9 cellular contexts compared by ENCODE assay signal in the genomic region with DNA sequence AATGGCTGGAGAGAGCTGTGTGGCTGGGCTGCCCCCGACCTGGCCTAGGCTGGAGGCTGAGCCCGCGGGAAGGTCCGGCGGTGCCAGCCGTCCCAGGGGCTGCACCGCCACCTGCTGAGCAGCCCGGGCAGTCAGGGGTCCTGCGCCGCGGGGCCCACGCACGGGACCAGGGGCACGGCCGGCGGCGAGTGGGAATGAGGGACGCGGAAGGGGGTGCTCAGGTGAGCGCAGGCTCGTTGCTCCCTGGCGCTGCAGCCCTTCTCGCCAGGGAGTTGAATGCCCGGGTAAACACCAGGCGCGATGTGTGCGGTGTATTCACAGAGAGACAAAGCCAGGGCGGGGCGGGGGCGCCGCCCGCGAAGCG. TPM values are rescaled to one million over a fixed set of nuclear protein-coding genes. Genes with fewer than 3 reads are reported as not detected.
DNase-seq lines count a peak whose midpoint lies in the region; ATAC-seq and TF ChIP-seq lines count a peak whose summit lies in the region.
"Had no signal": no experiment of that assay in that cellular context is flagged by ENCODE, and none has a peak within 500 bp of the region (broad histone marks: within the 10 kb centered on the region; RNA-seq: fewer than 3 reads in every experiment).

No MANE protein-coding gene starts in this region.

- peaks cover 12% of the 10 kb centered on the region for H3K4me1 ChIP-seq in testis

- POLR2A ChIA-PET in activated CD4-positive, alpha-beta T cell treated with anti-CD3 and anti-CD28 coated beads for 36 hours (lab: Charles Lee), result no interaction called here
- POLR2A ChIA-PET in activated CD4-positive, alpha-beta memory T cell treated with anti-CD3 and anti-CD28 coated beads, Interleukin-2, amount 10 ng/mL, durations not matched to agents 7 days and 5 days (lab: Charles Lee), result no interaction called here

- H3K27me3 ChIP-seq in testis, result no peaks in the 10 kb centered on the region

- no peaks in the 10 kb centered on the region for H3K9me3 Mint-ChIP-seq in activated CD4-positive, alpha-beta T cell treated with anti-CD3 and anti-CD28 coated beads for 36 hours (ENCODE audit: low read depth)
- H3K9me3 Mint-ChIP-seq in activated CD4-positive, alpha-beta memory T cell treated with anti-CD3 and anti-CD28 coated beads, Interleukin-2, amount 10 ng/mL, durations not matched to agents 7 days and 5 days, result no peaks in the 10 kb centered on the region

- no peaks in the 10 kb centered on the region for H3K9me3 ChIP-seq in testis

- TF ChIP-seq CTCF in testis (IDR thresholded peaks at IDR 0.05) (no peak), omental fat pad (IDR thresholded peaks at IDR 0.05) (no peak)

- peak overlapping the region; percentile 52 for H3K4me3 Mint-ChIP-seq in activated CD4-positive, alpha-beta T cell treated with anti-CD3 and anti-CD28 coated beads for 36 hours
- peak overlapping the region; percentile 67 for H3K4me3 Mint-ChIP-seq in activated CD4-positive, alpha-beta memory T cell treated with anti-CD3 and anti-CD28 coated beads, Interleukin-2, amount 10 ng/mL, durations not matched to agents 7 days and 5 days

- H3K27me3 Mint-ChIP-seq in activated CD4-positive, alpha-beta T cell treated with anti-CD3 and anti-CD28 coated beads for 36 hours, result peaks cover 29% of the 10 kb centered on the region
- H3K27me3 Mint-ChIP-seq in activated CD4-positive, alpha-beta memory T cell treated with anti-CD3 and anti-CD28 coated beads, Interleukin-2, amount 10 ng/mL, durations not matched to agents 7 days and 5 days, result peaks cover 42% of the 10 kb centered on the region

- no peak for TF ChIP-seq POLR2A in testis (IDR thresholded peaks at IDR 0.05)

- DNase-seq in activated CD4-positive, alpha-beta T cell treated with anti-CD3 and anti-CD28 coated beads for 36 hours, result no peak
- no peak for DNase-seq in activated CD4-positive, alpha-beta T cell treated with anti-CD3 and anti-CD28 coated beads for 1 hour
- DNase-seq in activated CD4-positive, alpha-beta memory T cell treated with anti-CD3 and anti-CD28 coated beads, Interleukin-2, amount 10 ng/mL, durations not matched to agents 7 days and 5 days, result no peak
- DNase-seq in iPS-NIHi11 (ENCODE audit: low spot score) (peak; percentile 68), testis (no peak), GF-D8 (lab: John Stamatoyannopoulos, UW) (no peak), omental fat pad (ENCODE audit: low spot score) (no peak)

- H3K4me3 ChIP-seq in testis, result peak overlapping the region; percentile 35 to 50

- CTCF ChIA-PET in activated CD4-positive, alpha-beta T cell treated with anti-CD3 and anti-CD28 coated beads for 36 hours (lab: Charles Lee), result no interaction called here
- CTCF ChIA-PET in activated CD4-positive, alpha-beta memory T cell treated with anti-CD3 and anti-CD28 coated beads, Interleukin-2, amount 10 ng/mL, durations not matched to agents 7 days and 5 days (lab: Charles Lee), result no interaction called here

- no peaks in the 10 kb centered on the region for H3K36me3 ChIP-seq in testis (ENCODE audit: low read depth, missing control alignments)

- intact Hi-C loops in activated CD4-positive, alpha-beta T cell treated with anti-CD3 and anti-CD28 coated beads for 36 hours (cut with DNase I, micrococcal nuclease), result loop anchor here in 1 of 2 experiments (1.0 to 10.0 kb wide), 6 partner anchors 33 to 600 kb away; a partner anchor contains a TSS
- intact Hi-C loops in testis (cut with DNase I; ENCODE audit: low total_unique reads), result no loop called here

- no peak overlapping the region for H3K27ac ChIP-seq in testis

- H3K4me1 Mint-ChIP-seq in activated CD4-positive, alpha-beta T cell treated with anti-CD3 and anti-CD28 coated beads for 36 hours, result peaks cover 8% of the 10 kb centered on the region
- peaks cover 10% of the 10 kb centered on the region for H3K4me1 Mint-ChIP-seq in activated CD4-positive, alpha-beta memory T cell treated with anti-CD3 and anti-CD28 coated beads, Interleukin-2, amount 10 ng/mL, durations not matched to agents 7 days and 5 days

- no peaks in the 10 kb centered on the region for H3K36me3 Mint-ChIP-seq in activated CD4-positive, alpha-beta T cell treated with anti-CD3 and anti-CD28 coated beads for 36 hours (ENCODE audit: low read depth)
- H3K36me3 Mint-ChIP-seq in activated CD4-positive, alpha-beta memory T cell treated with anti-CD3 and anti-CD28 coated beads, Interleukin-2, amount 10 ng/mL, durations not matched to agents 7 days and 5 days (ENCODE audit: low read depth), result no peaks in the 10 kb centered on the region

- no peak overlapping the region for H3K27ac Mint-ChIP-seq in activated CD4-positive, alpha-beta T cell treated with anti-CD3 and anti-CD28 coated beads for 36 hours
- H3K27ac Mint-ChIP-seq in activated CD4-positive, alpha-beta memory T cell treated with anti-CD3 and anti-CD28 coated beads, Interleukin-2, amount 10 ng/mL, durations not matched to agents 7 days and 5 days, result no peak overlapping the region

- ATAC-seq in activated CD4-positive, alpha-beta T cell treated with anti-CD3 and anti-CD28 coated beads for 36 hours, result peak; percentile 17
- ATAC-seq in HG02885 (IDR thresholded peaks at IDR 0.05; ENCODE audit: poor library complexity, unreplicated experiment) (peak; percentile 27), omental fat pad (ENCODE audit: low FRiP score) (no peak)

- WGBS in testis, 2 donors, result 8% methylated on average over 21 of the region's 34 CpGs; no CpG with 5 or more reads in 1 of the 2 donors

RNA-seq across cellular contexts. Expression of a gene that starts 0.7 kb away (rescaled TPM):
- under 1 TPM; 0.25 to 0.46 TPM for total RNA-seq in activated CD4-positive, alpha-beta T cell treated with anti-CD3 and anti-CD28 coated beads for 36 hours
- under 1 TPM in 1 of 2 experiments, not detected in 1; 0.15 TPM for total RNA-seq in activated CD4-positive, alpha-beta memory T cell treated with anti-CD3 and anti-CD28 coated beads, Interleukin-2, amount 10 ng/mL, durations not matched to agents 7 days and 5 days
- total RNA-seq in testis (1 to 10 TPM; 6.9 to 8.3 TPM), omental fat pad (10 to 100 TPM; 18.3 to 46.2 (median 33.8) TPM)
- polyA plus RNA-seq in testis (ENCODE audit: insufficient read depth, low read depth, low replicate concordance), result 7.5 TPM

RNA-seq across cellular contexts. Expression of a gene that starts 37.0 kb away (rescaled TPM):
- under 1 TPM in 1 of 2 experiments, not detected in 1; 0.14 TPM for total RNA-seq in activated CD4-positive, alpha-beta T cell treated with anti-CD3 and anti-CD28 coated beads for 36 hours
- total RNA-seq in activated CD4-positive, alpha-beta memory T cell treated with anti-CD3 and anti-CD28 coated beads, Interleukin-2, amount 10 ng/mL, durations not matched to agents 7 days and 5 days, result not detected
- total RNA-seq in testis (1 to 10 TPM in 1 of 2 donors, under 1 TPM in 1; 0.93 to 1.2 TPM), omental fat pad (1 to 10 TPM in 1 of 4 donors, not detected in 3; 1.3 TPM)
- polyA plus RNA-seq in testis (ENCODE audit: insufficient read depth, low read depth, low replicate concordance), result 2.3 TPM
- total RNA-seq: temporal lobe had no signal

RNA-seq across cellular contexts. Expression of a gene that starts 50.6 kb away (rescaled TPM):
- under 1 TPM in 1 of 2 experiments, not detected in 1; 0.12 TPM for total RNA-seq in activated CD4-positive, alpha-beta T cell treated with anti-CD3 and anti-CD28 coated beads for 36 hours
- total RNA-seq in activated CD4-positive, alpha-beta memory T cell treated with anti-CD3 and anti-CD28 coated beads, Interleukin-2, amount 10 ng/mL, durations not matched to agents 7 days and 5 days, result not detected
- total RNA-seq in testis, result 1 to 10 TPM; 4.3 to 5.4 TPM
- polyA plus RNA-seq in testis (ENCODE audit: insufficient read depth, low read depth, low replicate concordance), result 3.4 TPM
- total RNA-seq in omental fat pad, result 1 to 10 TPM in 1 of 4 donors, under 1 TPM in 2, not detected in 1; 0.56 to 1.5 (median 0.84) TPM

Comparison
In these comparisons a context has a peak if more than half of its experiments do, and no peak if none do; other contexts are left out.
1. RNA of a gene that starts 0.7 kb away (total RNA-seq): 18.3 to 46.2 TPM in omental fat pad and 6.9 to 8.3 TPM in testis; 0.25 to 0.46 TPM in activated CD4-positive, alpha-beta T cell treated with anti-CD3 and anti-CD28 coated beads for 36 hours and 0.15 TPM in activated CD4-positive, alpha-beta memory T cell treated with anti-CD3 and anti-CD28 coated beads, Interleukin-2, amount 10 ng/mL, durations not matched to agents 7 days and 5 days; every median in the first group is over 4 times any median in the second.